In the genomic region with DNA sequence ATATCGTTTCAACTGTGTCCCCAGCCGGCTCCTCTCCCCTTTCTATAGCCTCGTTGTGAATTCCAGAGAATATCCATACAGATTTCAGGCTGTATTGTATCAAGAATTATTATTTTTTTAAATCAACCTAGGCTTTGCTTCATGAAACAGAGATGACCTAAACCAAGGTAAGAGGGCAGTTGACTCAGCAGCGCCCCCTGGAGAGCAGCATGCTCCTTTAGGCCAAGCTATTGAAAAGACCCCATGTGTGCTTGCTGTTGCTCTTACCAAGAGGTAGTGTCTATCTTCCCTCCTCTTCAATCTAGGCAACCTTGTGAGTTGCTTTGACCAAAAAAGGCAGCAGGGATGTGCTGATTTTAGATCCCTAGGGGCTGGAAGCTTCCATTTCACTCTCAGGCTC, we compare ENCODE assay signal across 12 cellular contexts.
DNase-seq lines count a peak whose midpoint lies in the region; ATAC-seq, FAIRE-seq and TF ChIP-seq lines count a peak whose summit lies in the region.
"Had no signal": no experiment of that assay in that cellular context is flagged by ENCODE, and none has a peak within 500 bp of the region (broad histone marks: within the 10 kb centered on the region; RNA-seq: fewer than 3 reads in every experiment).

No MANE protein-coding gene starts in this region.

- H3K9me3 ChIP-seq in trophoblast cell (ENCODE audit: insufficient read depth, low read depth, low read length) (no peaks in the 10 kb centered on the region), tibial artery (no peaks in the 10 kb centered on the region), kidney (ENCODE audit: control insufficient read depth in 1 of 2, low read length in 2 of 2) (no peaks in the 10 kb centered on the region)
- H3K9me3 ChIP-seq: left lung had no signal

- no peak overlapping the region for H3K4ac ChIP-seq in trophoblast cell (ENCODE audit: low read depth, low read length)

- POLR2A ChIA-PET in activated CD4-positive, alpha-beta T cell treated with anti-CD3 and anti-CD28 coated beads for 36 hours (lab: Charles Lee): no interaction called here

- H3K23ac ChIP-seq in trophoblast cell (ENCODE audit: low read length): no peak overlapping the region

- H3K18ac ChIP-seq in trophoblast cell (ENCODE audit: low read length): no peak overlapping the region

- peaks cover 5% of the 10 kb centered on the region for H3K27me3 Mint-ChIP-seq in activated CD4-positive, alpha-beta T cell treated with anti-CD3 and anti-CD28 coated beads for 36 hours
- peaks cover 11% of the 10 kb centered on the region for H3K27me3 Mint-ChIP-seq in activated naive CD8-positive, alpha-beta T cell treated with anti-CD3 and anti-CD28 coated beads for 36 hours

- H3K36me3 Mint-ChIP-seq in activated CD4-positive, alpha-beta T cell treated with anti-CD3 and anti-CD28 coated beads for 36 hours (ENCODE audit: low read depth): no peaks in the 10 kb centered on the region
- no peaks in the 10 kb centered on the region for H3K36me3 Mint-ChIP-seq in activated naive CD8-positive, alpha-beta T cell treated with anti-CD3 and anti-CD28 coated beads for 36 hours

- H3K27me3 ChIP-seq in trophoblast cell (ENCODE audit: insufficient read depth, low read length) (no peaks in the 10 kb centered on the region), tibial artery (no peaks in the 10 kb centered on the region)
- H3K27me3 ChIP-seq: left lung had no signal

- H3K79me2 ChIP-seq in trophoblast cell (ENCODE audit: control insufficient read depth, insufficient read depth, low read length, poor library complexity): no peaks in the 10 kb centered on the region

- H4K8ac ChIP-seq in trophoblast cell (ENCODE audit: low read depth, low read length): no peak overlapping the region

- no CpG with 5 or more reads among the region's 4 CpGs for WGBS in trophoblast cell (ENCODE audit: extremely low coverage, insufficient coverage, insufficient read length)

- H2BK120ac ChIP-seq in trophoblast cell (ENCODE audit: insufficient read depth, low read length, poor library complexity): no peak overlapping the region

- H3K4me1 Mint-ChIP-seq in activated CD4-positive, alpha-beta T cell treated with anti-CD3 and anti-CD28 coated beads for 36 hours: no peaks in the 10 kb centered on the region
- no peaks in the 10 kb centered on the region for H3K4me1 Mint-ChIP-seq in activated naive CD8-positive, alpha-beta T cell treated with anti-CD3 and anti-CD28 coated beads for 36 hours

- no peaks in the 10 kb centered on the region for H3K79me1 ChIP-seq in trophoblast cell (ENCODE audit: low read length)

- H3K4me3 Mint-ChIP-seq in activated CD4-positive, alpha-beta T cell treated with anti-CD3 and anti-CD28 coated beads for 36 hours: no peak overlapping the region
- no peak overlapping the region for H3K4me3 Mint-ChIP-seq in activated naive CD8-positive, alpha-beta T cell treated with anti-CD3 and anti-CD28 coated beads for 36 hours
- H3K4me3 Mint-ChIP-seq: effector memory CD8-positive, alpha-beta T cell had no signal

- H2AFZ ChIP-seq in trophoblast cell (ENCODE audit: insufficient read depth, low read length, poor library complexity): no peak overlapping the region

- H3K9ac ChIP-seq in trophoblast cell (ENCODE audit: low read length): no peak overlapping the region
- no peak overlapping the region for H3K9ac ChIP-seq in kidney (ENCODE audit: low read length in 2 of 2)

- CTCF ChIA-PET in activated CD4-positive, alpha-beta T cell treated with anti-CD3 and anti-CD28 coated beads for 36 hours (lab: Charles Lee): interaction anchor here (0.8 kb wide), 1 partner anchor 266 kb away, joined by 3 read pairs; no protein-coding TSS in a partner anchor

- no peak for FAIRE-seq in kidney (lab: Jason Lieb, UNC)

- no peak overlapping the region for H3K4me2 ChIP-seq in trophoblast cell (ENCODE audit: low read length)

- no peak overlapping the region for H3K27ac ChIP-seq in trophoblast cell (ENCODE audit: low read depth, low read length)
- no peak overlapping the region for H3K27ac ChIP-seq in tibial artery
- no peak overlapping the region for H3K27ac ChIP-seq in kidney (ENCODE audit: low read depth in 2 of 2, low read length in 2 of 2)
- H3K27ac ChIP-seq: left lung, skin epidermis had no signal

- H3K9me3 Mint-ChIP-seq in activated CD4-positive, alpha-beta T cell treated with anti-CD3 and anti-CD28 coated beads for 36 hours (ENCODE audit: low read depth): no peaks in the 10 kb centered on the region
- no peaks in the 10 kb centered on the region for H3K9me3 Mint-ChIP-seq in activated naive CD8-positive, alpha-beta T cell treated with anti-CD3 and anti-CD28 coated beads for 36 hours
- H3K9me3 Mint-ChIP-seq: effector memory CD8-positive, alpha-beta T cell had no signal

- H3K4me3 ChIP-seq in Jurkat, Clone E6-1 (ENCODE audit: low read length): no peak overlapping the region
- no peak overlapping the region for H3K4me3 ChIP-seq in trophoblast cell (ENCODE audit: low read depth, low read length)
- no peak overlapping the region for H3K4me3 ChIP-seq in tibial artery
- H3K4me3 ChIP-seq in kidney (ENCODE audit: low read length in 2 of 2): no peak overlapping the region
- H3K4me3 ChIP-seq: left lung, skin epidermis had no signal

- H3K14ac ChIP-seq in trophoblast cell (ENCODE audit: low read length): no peak overlapping the region

- H4K12ac ChIP-seq in trophoblast cell (ENCODE audit: low read depth, low read length): no peak overlapping the region

- H2AK5ac ChIP-seq in trophoblast cell (ENCODE audit: low read length): no peak overlapping the region

- H3K36me3 ChIP-seq in trophoblast cell (ENCODE audit: control insufficient read depth in 1 of 2, insufficient read depth in 2 of 2, low read length in 2 of 2): no peaks in the 10 kb centered on the region
- no peaks in the 10 kb centered on the region for H3K36me3 ChIP-seq in tibial artery
- no peaks in the 10 kb centered on the region for H3K36me3 ChIP-seq in kidney (ENCODE audit: control insufficient read depth in 1 of 2, insufficient read depth in 2 of 2, low read length in 2 of 2)
- H3K36me3 ChIP-seq: left lung had no signal

- H2BK12ac ChIP-seq in trophoblast cell (ENCODE audit: low read length): no peak overlapping the region

- H3K27ac Mint-ChIP-seq in activated CD4-positive, alpha-beta T cell treated with anti-CD3 and anti-CD28 coated beads for 36 hours: no peak overlapping the region
- H3K27ac Mint-ChIP-seq in activated naive CD8-positive, alpha-beta T cell treated with anti-CD3 and anti-CD28 coated beads for 36 hours: no peak overlapping the region
- H3K27ac Mint-ChIP-seq: effector memory CD8-positive, alpha-beta T cell had no signal

- intact Hi-C loops in activated CD4-positive, alpha-beta T cell treated with anti-CD3 and anti-CD28 coated beads for 36 hours (cut with DNase I, micrococcal nuclease): no loop called here
- intact Hi-C loops in tibial artery (cut with DNase I; ENCODE audit: low total_unique reads): no loop called here
- intact Hi-C loops in kidney (cut with DNase I): no loop called here

- no peak for ATAC-seq in activated CD4-positive, alpha-beta T cell treated with anti-CD3 and anti-CD28 coated beads for 36 hours
- ATAC-seq: effector memory CD8-positive, alpha-beta T cell; left lung had no signal

- H3K4me1 ChIP-seq in trophoblast cell (ENCODE audit: control insufficient read depth in 1 of 2, insufficient read depth in 2 of 2, low read length in 2 of 2) (no peaks in the 10 kb centered on the region), tibial artery (no peaks in the 10 kb centered on the region), kidney (ENCODE audit: control insufficient read depth in 1 of 2, insufficient read depth in 1 of 2, low read depth in 1 of 2, low read length in 2 of 2) (no peaks in the 10 kb centered on the region)
- H3K4me1 ChIP-seq: left lung had no signal

- H2BK5ac ChIP-seq in trophoblast cell (ENCODE audit: low read depth, low read length, poor library complexity): peak overlapping the region; percentile 28

- DNase-seq in activated CD4-positive, alpha-beta T cell treated with anti-CD3 and anti-CD28 coated beads for 36 hours: peak; percentile 55
- DNase-seq in activated CD4-positive, alpha-beta T cell treated with anti-CD3 and anti-CD28 coated beads, Interleukin-2, amount 50 U/mL, for 4 hours: no peak
- peak; percentile 15 for DNase-seq in Jurkat, Clone E6-1 (ENCODE audit: low read depth, low spot score)
- peak; percentile 5 for DNase-seq in activated naive CD8-positive, alpha-beta T cell treated with anti-CD3 and anti-CD28 coated beads for 36 hours
- DNase-seq in trophoblast cell (no peak), tibial artery (no peak), mesenteric fat pad (ENCODE audit: low spot score) (no peak), kidney (no peak)
- DNase-seq: effector memory CD8-positive, alpha-beta T cell; left lung; substantia nigra had no signal

- TF ChIP-seq CTCF in tibial artery (IDR thresholded peaks at IDR 0.05) (no peak), kidney (IDR thresholded peaks at IDR 0.05; ENCODE audit: borderline replicate concordance, extremely low read depth, insufficient read depth) (no peak)

- no peak overlapping the region for H4K91ac ChIP-seq in trophoblast cell (ENCODE audit: low read depth, low read length)

Comparison
In these comparisons a context has a peak if more than half of its experiments do, and no peak if none do; other contexts are left out.
1. DNase-seq: peak in activated CD4-positive, alpha-beta T cell treated with anti-CD3 and anti-CD28 coated beads for 36 hours (single experiment), Jurkat, Clone E6-1 (single experiment) and activated naive CD8-positive, alpha-beta T cell treated with anti-CD3 and anti-CD28 coated beads for 36 hours (single experiment); none in activated CD4-positive, alpha-beta T cell treated with anti-CD3 and anti-CD28 coated beads, Interleukin-2, amount 50 U/mL, for 4 hours (0 of 2), trophoblast cell (0 of 2), tibial artery (0 of 2), mesenteric fat pad (single experiment) and kidney (single experiment).